ENCODE assay signal across 1 cellular context in the genomic region with DNA sequence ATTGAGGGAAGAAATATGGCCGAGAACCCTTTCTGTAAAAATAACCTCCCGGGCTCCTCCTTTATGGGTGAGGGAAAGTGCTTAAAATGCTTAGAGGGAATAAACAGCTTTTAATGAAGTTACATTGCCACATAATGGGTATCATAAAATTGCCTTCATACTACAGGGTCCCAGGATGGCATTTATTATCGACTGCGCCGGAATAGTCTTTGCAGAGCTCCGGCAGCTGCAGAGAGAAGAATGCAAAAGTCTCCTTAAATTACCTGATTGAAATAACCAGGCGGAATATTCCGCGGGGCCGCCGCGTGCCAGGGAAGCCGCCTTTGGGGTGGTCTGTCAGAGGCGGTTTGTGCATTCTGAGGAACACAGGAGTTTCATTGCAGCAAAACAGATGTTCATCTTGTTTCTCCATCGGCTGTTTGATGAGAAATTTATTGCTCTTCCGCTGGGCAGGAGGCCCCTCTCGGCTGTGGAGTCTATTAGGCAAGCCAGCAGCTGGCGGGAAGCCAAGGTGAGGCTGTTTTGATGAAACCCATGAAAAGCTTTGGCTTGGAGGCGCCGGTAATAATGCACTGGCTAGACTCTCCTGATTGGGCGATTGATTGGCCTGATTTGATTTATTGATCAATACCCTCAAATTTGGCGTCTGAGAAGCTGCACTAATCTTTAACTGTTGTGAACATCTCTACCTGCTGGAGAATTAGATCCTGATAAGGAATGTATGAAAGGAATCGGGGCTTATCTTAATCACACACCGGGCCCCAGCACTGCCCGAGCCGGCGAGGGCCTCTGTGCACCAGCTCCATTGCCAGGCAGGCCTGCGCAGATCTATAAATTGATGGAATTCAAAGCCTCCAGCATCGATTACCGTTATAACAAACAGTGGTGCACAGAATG.
TF ChIP-seq lines count a peak whose summit lies in the region.

No MANE protein-coding gene starts in this region.

TF ChIP-seq in HEK293, 187 proteins besides CTCF, POLR2A, EP300 and RAD21 (continued from another document and continues in another):
- TF ChIP-seq ZNF777 (tag by site-specific recombination; IDR thresholded peaks at IDR 0.05; ENCODE audit: borderline replicate concordance) = no peak
- TF ChIP-seq, protein P1, sequence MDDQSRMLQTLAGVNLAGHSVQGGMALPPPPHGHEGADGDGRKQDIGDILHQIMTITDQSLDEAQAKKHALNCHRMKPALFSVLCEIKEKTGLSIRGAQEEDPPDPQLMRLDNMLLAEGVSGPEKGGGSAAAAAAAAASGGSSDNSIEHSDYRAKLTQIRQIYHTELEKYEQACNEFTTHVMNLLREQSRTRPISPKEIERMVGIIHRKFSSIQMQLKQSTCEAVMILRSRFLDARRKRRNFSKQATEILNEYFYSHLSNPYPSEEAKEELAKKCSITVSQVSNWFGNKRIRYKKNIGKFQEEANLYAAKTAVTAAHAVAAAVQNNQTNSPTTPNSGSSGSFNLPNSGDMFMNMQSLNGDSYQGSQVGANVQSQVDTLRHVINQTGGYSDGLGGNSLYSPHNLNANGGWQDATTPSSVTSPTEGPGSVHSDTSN (CRISPR knock-in tag; IDR thresholded peaks at IDR 0.05) = no peak
- TF ChIP-seq ZNF148 (tag by site-specific recombination; IDR thresholded peaks at IDR 0.05; ENCODE audit: borderline replicate concordance) = no peak
- TF ChIP-seq ZNF202 (tag by site-specific recombination; IDR thresholded peaks at IDR 0.05; ENCODE audit: borderline replicate concordance) = no peak
- TF ChIP-seq ZBTB48 (tag by site-specific recombination; IDR thresholded peaks at IDR 0.05) = no peak
- TF ChIP-seq ZBTB6 (tag by site-specific recombination; IDR thresholded peaks at IDR 0.05) = no peak
- no peak for TF ChIP-seq SALL2 (tag by site-specific recombination; IDR thresholded peaks at IDR 0.05; ENCODE audit: borderline replicate concordance)
- no peak for TF ChIP-seq ZNF837 (tag by site-specific recombination; IDR thresholded peaks at IDR 0.05)
- no peak for TF ChIP-seq ZFP3 (tag by site-specific recombination; IDR thresholded peaks at IDR 0.05; ENCODE audit: low read depth)
- TF ChIP-seq TRIM28 (IDR thresholded peaks at IDR 0.05; ENCODE audit: borderline replicate concordance, low read length) = peak; percentile 51; the same call in 1 of the 2 replicates
- TF ChIP-seq, protein P2, sequence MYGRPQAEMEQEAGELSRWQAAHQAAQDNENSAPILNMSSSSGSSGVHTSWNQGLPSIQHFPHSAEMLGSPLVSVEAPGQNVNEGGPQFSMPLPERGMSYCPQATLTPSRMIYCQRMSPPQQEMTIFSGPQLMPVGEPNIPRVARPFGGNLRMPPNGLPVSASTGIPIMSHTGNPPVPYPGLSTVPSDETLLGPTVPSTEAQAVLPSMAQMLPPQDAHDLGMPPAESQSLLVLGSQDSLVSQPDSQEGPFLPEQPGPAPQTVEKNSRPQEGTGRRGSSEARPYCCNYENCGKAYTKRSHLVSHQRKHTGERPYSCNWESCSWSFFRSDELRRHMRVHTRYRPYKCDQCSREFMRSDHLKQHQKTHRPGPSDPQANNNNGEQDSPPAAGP (tag by site-specific recombination; IDR thresholded peaks at IDR 0.05) = no peak
- TF ChIP-seq ZEB2 (tag by site-specific recombination; IDR thresholded peaks at IDR 0.05) = peak; percentile 73
- TF ChIP-seq, protein P3, sequence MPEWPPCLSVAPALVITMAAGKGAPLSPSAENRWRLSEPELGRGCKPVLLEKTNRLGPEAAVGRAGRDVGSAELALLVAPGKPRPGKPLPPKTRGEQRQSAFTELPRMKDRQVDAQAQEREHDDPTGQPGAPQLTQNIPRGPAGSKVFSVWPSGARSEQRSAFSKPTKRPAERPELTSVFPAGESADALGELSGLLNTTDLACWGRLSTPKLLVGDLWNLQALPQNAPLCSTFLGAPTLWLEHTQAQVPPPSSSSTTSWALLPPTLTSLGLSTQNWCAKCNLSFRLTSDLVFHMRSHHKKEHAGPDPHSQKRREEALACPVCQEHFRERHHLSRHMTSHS (tag by site-specific recombination; IDR thresholded peaks at IDR 0.05) = peak; percentile 53; the same call in 1 of the 2 replicates
- TF ChIP-seq ZNF510 (tag by site-specific recombination; IDR thresholded peaks at IDR 0.05; ENCODE audit: insufficient replicate concordance) = no peak
- TF ChIP-seq PRDM4 (tag by site-specific recombination; IDR thresholded peaks at IDR 0.05) = peak; percentile 43
- no peak for TF ChIP-seq ZNF76 (tag by site-specific recombination; IDR thresholded peaks at IDR 0.05; ENCODE audit: borderline replicate concordance, low read depth)
- TF ChIP-seq ZSCAN5A (tag by site-specific recombination; IDR thresholded peaks at IDR 0.05) = no peak
- TF ChIP-seq PRDM10 (tag by site-specific recombination; IDR thresholded peaks at IDR 0.05) = peak; percentile 61
- no peak for TF ChIP-seq ZNF16 (tag by site-specific recombination; IDR thresholded peaks at IDR 0.05; ENCODE audit: low read depth)
- no peak for TF ChIP-seq MZF1 (tag by site-specific recombination; IDR thresholded peaks at IDR 0.05; ENCODE audit: borderline replicate concordance)
- TF ChIP-seq ZNF24 (tag by site-specific recombination; IDR thresholded peaks at IDR 0.05) = 0 out of 2 replicates have a peak, but pooled peaks have one; percentile 23
- TF ChIP-seq ZNF239 (tag by site-specific recombination; IDR thresholded peaks at IDR 0.05) = no peak; the same call in 1 of the 2 replicates
- no peak for TF ChIP-seq ZNF473 (tag by site-specific recombination; IDR thresholded peaks at IDR 0.05)
- no peak for TF ChIP-seq ZNF274 (IDR thresholded peaks at IDR 0.05; ENCODE audit: low read length)
- no peak for TF ChIP-seq ZNF274 (tag by site-specific recombination; IDR thresholded peaks at IDR 0.05; ENCODE audit: borderline replicate concordance)
- no peak for TF ChIP-seq ZNF707 (tag by site-specific recombination; IDR thresholded peaks at IDR 0.05)
- no peak for TF ChIP-seq ZNF501 (tag by site-specific recombination; IDR thresholded peaks at IDR 0.05)
- peak; percentile 56 for TF ChIP-seq SP7 (tag by site-specific recombination; IDR thresholded peaks at IDR 0.05)
- TF ChIP-seq, protein P4, sequence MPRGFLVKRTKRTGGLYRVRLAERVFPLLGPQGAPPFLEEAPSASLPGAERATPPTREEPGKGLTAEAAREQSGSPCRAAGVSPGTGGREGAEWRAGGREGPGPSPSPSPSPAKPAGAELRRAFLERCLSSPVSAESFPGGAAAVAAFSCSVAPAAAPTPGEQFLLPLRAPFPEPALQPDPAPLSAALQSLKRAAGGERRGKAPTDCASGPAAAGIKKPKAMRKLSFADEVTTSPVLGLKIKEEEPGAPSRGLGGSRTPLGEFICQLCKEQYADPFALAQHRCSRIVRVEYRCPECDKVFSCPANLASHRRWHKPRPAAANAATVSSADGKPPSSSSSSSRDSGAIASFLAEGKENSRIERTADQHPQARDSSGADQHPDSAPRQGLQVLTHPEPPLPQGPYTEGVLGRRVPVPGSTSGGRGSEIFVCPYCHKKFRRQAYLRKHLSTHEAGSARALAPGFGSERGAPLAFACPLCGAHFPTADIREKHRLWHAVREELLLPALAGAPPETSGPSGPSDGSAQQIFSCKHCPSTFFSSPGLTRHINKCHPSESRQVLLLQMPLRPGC (tag by site-specific recombination; IDR thresholded peaks at IDR 0.05) = no peak
- TF ChIP-seq ZNF416 (tag by site-specific recombination; IDR thresholded peaks at IDR 0.05) = no peak
- TF ChIP-seq ZNF791 (tag by site-specific recombination; IDR thresholded peaks at IDR 0.05) = no peak
- TF ChIP-seq ZNF596 (tag by site-specific recombination; IDR thresholded peaks at IDR 0.05) = no peak
- peak; percentile 76 for TF ChIP-seq ZBTB20 (tag by site-specific recombination; IDR thresholded peaks at IDR 0.05)
- no peak for TF ChIP-seq ZNF677 (tag by site-specific recombination; IDR thresholded peaks at IDR 0.05)
- no peak for TF ChIP-seq ZFP69B (tag by site-specific recombination; IDR thresholded peaks at IDR 0.05)
- TF ChIP-seq ZNF776 (tag by site-specific recombination; IDR thresholded peaks at IDR 0.05; ENCODE audit: borderline replicate concordance) = no peak
- peak; percentile 87 for TF ChIP-seq ZBTB17 (tag by site-specific recombination; IDR thresholded peaks at IDR 0.05)
- no peak; the same call in 1 of the 2 replicates for TF ChIP-seq KLF10 (tag by site-specific recombination; IDR thresholded peaks at IDR 0.05)
- TF ChIP-seq HOXA7 (CRISPR knock-in tag; IDR thresholded peaks at IDR 0.05; ENCODE audit: borderline replicate concordance) = no peak
- no peak for TF ChIP-seq ZNF211 (tag by site-specific recombination; IDR thresholded peaks at IDR 0.05; ENCODE audit: low read depth)
- TF ChIP-seq ZNF311 (tag by site-specific recombination; IDR thresholded peaks at IDR 0.05; ENCODE audit: borderline replicate concordance) = no peak
